Comparison of ENCODE assay signal across 1 cellular context in genomic region chrX:40531056-40531826, GRCh38.
TF ChIP-seq lines count a peak whose summit lies in the region.

No MANE protein-coding gene starts in this region.

TF ChIP-seq in H1, 55 proteins besides CTCF, POLR2A, EP300 and RAD21:
- TF ChIP-seq E2F6 (IDR thresholded peaks at IDR 0.05) (no peak), NRF1 (IDR thresholded peaks at IDR 0.05; ENCODE audit: low read depth, low read length) (no peak), RXRA (IDR thresholded peaks at IDR 0.05; ENCODE audit: insufficient read depth, low read depth, low read length) (no peak), POLR2AphosphoS5 (IDR thresholded peaks at IDR 0.05; ENCODE audit: low read depth, low read length) (no peak), CHD1 (IDR thresholded peaks at IDR 0.05; ENCODE audit: low read depth, low read length) (no peak), USF2 (IDR thresholded peaks at IDR 0.05; ENCODE audit: low read length) (no peak), YY1 (IDR thresholded peaks at IDR 0.05; ENCODE audit: low read depth, low read length) (no peak)
